19 cellular contexts compared by ENCODE assay signal in the genomic region with DNA sequence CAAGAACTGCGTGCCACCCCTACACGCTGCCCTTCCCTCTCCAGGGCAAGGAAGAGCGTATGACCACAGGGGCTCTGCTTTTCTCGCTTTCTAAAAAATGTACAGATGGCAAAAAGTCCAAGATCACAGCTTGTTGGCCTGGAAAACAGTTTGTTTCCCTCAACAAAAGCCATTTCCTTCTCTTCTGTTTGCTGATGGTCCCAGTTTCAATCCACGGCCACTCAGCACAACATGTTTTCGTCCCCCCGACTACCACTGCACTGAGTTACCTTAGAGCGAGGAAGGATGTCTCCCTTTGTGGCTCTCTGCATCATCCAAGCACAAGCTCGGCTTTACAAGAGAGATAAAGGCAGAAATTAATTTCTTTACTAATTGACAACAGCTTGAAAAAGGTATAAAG.
A peak's percentile ranks its signal among the peaks of the same experiment; 100 is the strongest.
DNase-seq lines count a peak whose midpoint lies in the region; ATAC-seq and TF ChIP-seq lines count a peak whose summit lies in the region.
"Had no signal": no experiment of that assay in that cellular context is flagged by ENCODE, and none has a peak within 500 bp of the region (broad histone marks: within the 10 kb centered on the region; RNA-seq: fewer than 3 reads in every experiment).

No MANE protein-coding gene starts in this region.

- H2BK15ac ChIP-seq in mesenchymal stem cell (ENCODE audit: low read depth, poor library complexity, severe bottlenecking) = no peak overlapping the region

- peak overlapping the region in 1 of 2 experiments; percentile 18 for H3K14ac ChIP-seq in mesenchymal stem cell (ENCODE audit: low read length in 2 of 2)

- H3K4ac ChIP-seq in mesenchymal stem cell (ENCODE audit: low read depth in 1 of 2, low read length in 2 of 2) = no peak overlapping the region

- TF ChIP-seq CTCF in brain (conservative IDR thresholded peaks at IDR 0.05) = no peak
- no peak for TF ChIP-seq CTCF in spleen (IDR thresholded peaks at IDR 0.05 in 8 of 11, conservative IDR thresholded peaks at IDR 0.05 in 3 of 11)

- no peak overlapping the region for H2BK5ac ChIP-seq in mesenchymal stem cell (ENCODE audit: low read depth, low read length, poor library complexity, severe bottlenecking)

- H3K4me1 ChIP-seq in Karpas-422 (ENCODE audit: low read length) (peaks cover 44% of the 10 kb centered on the region), mesenchymal stem cell (ENCODE audit: control insufficient read depth, insufficient read depth, low read depth, low read length) (peaks cover 41% of the 10 kb centered on the region), spleen (peaks cover under 1 to 49% (median 24%) of the 10 kb centered on the region in 6 donors)
- H3K4me1 ChIP-seq: neural progenitor cell had no signal

- H3K36me3 ChIP-seq in Karpas-422 (ENCODE audit: insufficient read depth, low read length) (no peaks in the 10 kb centered on the region), mesenchymal stem cell (ENCODE audit: control insufficient read depth in 1 of 2, insufficient read depth in 2 of 2, low read depth in 1 of 2, low read length in 2 of 2) (peaks cover 5 to 22% of the 10 kb centered on the region in 2 experiments), spleen (peaks cover 0 to 13% (median 0%) of the 10 kb centered on the region in 6 donors)
- H3K36me3 ChIP-seq: neural progenitor cell, tibial artery had no signal

- DNase-seq in Karpas-422 (no peak), mesenchymal stem cell (no peak), spleen (no peak), NCI-H1092 treated with DMSO at 0.1 percent for 48 hours (lab: John Stamatoyannopoulos, UW) (no peak)
- no peak for DNase-seq in stimulated activated CD4-positive, alpha-beta T cell treated with anti-CD3 and anti-CD28 coated beads, Interleukin-4, amount 100 ng/mL, for 4 hours
- DNase-seq: activated CD4-positive, alpha-beta T cell treated with anti-CD3 and anti-CD28 coated beads for 36 hours; CD4-positive, alpha-beta T cell; GOT3; NCI-H1694; SHP77 treated with DMSO at 0.1 percent for 48 hours; stimulated activated CD4-positive, alpha-beta T cell treated with anti-CD3 and anti-CD28 coated beads, Interleukin-15, amount 100 ng/mL, for 24 hours; T-helper 1 cell; tibial artery had no signal

- H2BK120ac ChIP-seq in mesenchymal stem cell (ENCODE audit: low read depth, low read length) = no peak overlapping the region

- TF ChIP-seq POLR2A in spleen (IDR thresholded peaks at IDR 0.05) = no peak

- H3K27ac Mint-ChIP-seq in brain = peak overlapping the region in 4 of 5 experiments; percentile 75 to 99 (median 84)
- H3K27ac Mint-ChIP-seq: activated CD4-positive, alpha-beta T cell treated with anti-CD3 and anti-CD28 coated beads for 36 hours; activated naive CD8-positive, alpha-beta T cell; CD4-positive, alpha-beta T cell; neural progenitor cell had no signal

- peak overlapping the region in 2 of 5 experiments; percentile 58 to 64 for H3K4me3 Mint-ChIP-seq in brain
- H3K4me3 Mint-ChIP-seq: activated CD4-positive, alpha-beta T cell treated with anti-CD3 and anti-CD28 coated beads for 36 hours; activated naive CD8-positive, alpha-beta T cell; CD4-positive, alpha-beta T cell; neural progenitor cell had no signal

- H3K9me3 Mint-ChIP-seq in brain = peaks cover 0 to 3% (median 0%) of the 10 kb centered on the region in 5 experiments
- H3K9me3 Mint-ChIP-seq: CD4-positive, alpha-beta T cell; neural progenitor cell had no signal

- H3K27ac ChIP-seq in Karpas-422 (ENCODE audit: low read length) (peak overlapping the region; percentile 37), mesenchymal stem cell (ENCODE audit: low read length, poor library complexity, severe bottlenecking) (no peak overlapping the region), spleen (peak overlapping the region in 5 of 8 donors; percentile 22 to 63 (median 48))
- H3K27ac ChIP-seq: neural progenitor cell had no signal

- H3K4me2 ChIP-seq in Karpas-422 (ENCODE audit: low read depth, low read length, poor library complexity, severe bottlenecking) (no peak overlapping the region), mesenchymal stem cell (ENCODE audit: low read length, poor library complexity, severe bottlenecking) (no peak overlapping the region)
- H3K4me2 ChIP-seq: neural progenitor cell had no signal

- H3K4me3 ChIP-seq in Karpas-422 (ENCODE audit: low read length) = no peak overlapping the region
- H3K4me3 ChIP-seq in mesenchymal stem cell (ENCODE audit: insufficient read depth in 1 of 2, low read depth in 1 of 2, low read length in 2 of 2) = no peak overlapping the region
- no peak overlapping the region for H3K4me3 ChIP-seq in spleen
- H3K4me3 ChIP-seq: GM12878, neural progenitor cell, tibial artery had no signal

- H3K36me3 Mint-ChIP-seq in brain = no peaks in the 10 kb centered on the region
- H3K36me3 Mint-ChIP-seq: activated naive CD8-positive, alpha-beta T cell; neural progenitor cell had no signal

- H2BK12ac ChIP-seq in mesenchymal stem cell (ENCODE audit: low read length in 2 of 2) = no peak overlapping the region

- no peaks in the 10 kb centered on the region for H3K79me2 ChIP-seq in Karpas-422 (ENCODE audit: low read length)

- H2AK5ac ChIP-seq in mesenchymal stem cell (ENCODE audit: low read length, severe bottlenecking) = no peak overlapping the region

- no peaks in the 10 kb centered on the region for H3K9me3 ChIP-seq in Karpas-422 (ENCODE audit: low read length)
- no peaks in the 10 kb centered on the region for H3K9me3 ChIP-seq in mesenchymal stem cell (ENCODE audit: control insufficient read depth, low read length)
- H3K9me3 ChIP-seq in spleen = no peaks in the 10 kb centered on the region
- H3K9me3 ChIP-seq: tibial artery had no signal

- H3K4me1 Mint-ChIP-seq in brain = peaks cover 57% of the 10 kb centered on the region
- H3K4me1 Mint-ChIP-seq: activated CD4-positive, alpha-beta T cell treated with anti-CD3 and anti-CD28 coated beads for 36 hours had no signal

- H3K9me2 ChIP-seq in Karpas-422 (replicated peaks; ENCODE audit: insufficient read depth, low read length) = no peaks in the 10 kb centered on the region

- no peak overlapping the region for H4K8ac ChIP-seq in mesenchymal stem cell (ENCODE audit: low read length)

- intact Hi-C loops in spleen (cut with DNase I; ENCODE audit: low total_unique reads) = no loop called here

- WGBS in mesenchymal stem cell = 97% methylated on average over 9 of the region's 9 CpGs
- WGBS in spleen, 5 donors = 79 to 91% (median 89%) methylated on average over 9 of the region's 9 CpGs

- peaks cover 19% of the 10 kb centered on the region for H3K79me1 ChIP-seq in mesenchymal stem cell (replicated peaks; ENCODE audit: low read length, poor library complexity, severe bottlenecking)

- H4K91ac ChIP-seq in mesenchymal stem cell (ENCODE audit: low read length) = no peak overlapping the region

- no peak overlapping the region for H3K9ac ChIP-seq in Karpas-422 (ENCODE audit: low read length)
- peak overlapping the region; percentile 11 for H3K9ac ChIP-seq in mesenchymal stem cell (ENCODE audit: low read length)
- H3K9ac ChIP-seq: neural progenitor cell had no signal

- no peaks in the 10 kb centered on the region for H4K20me1 ChIP-seq in Karpas-422 (ENCODE audit: insufficient read depth, low read depth, low read length)

- H3K18ac ChIP-seq in mesenchymal stem cell (ENCODE audit: low read depth in 1 of 2, low read length in 2 of 2) = no peak overlapping the region

- no peaks in the 10 kb centered on the region for H3K27me3 ChIP-seq in Karpas-422 (ENCODE audit: low read length)
- H3K27me3 ChIP-seq in mesenchymal stem cell (ENCODE audit: control insufficient read depth in 1 of 2, insufficient read depth in 1 of 2, low read length in 2 of 2) = no peaks in the 10 kb centered on the region
- H3K27me3 ChIP-seq in spleen (replicated peaks in 1 of 7) = no peaks in the 10 kb centered on the region
- H3K27me3 ChIP-seq: neural progenitor cell, tibial artery had no signal

- no peak overlapping the region for H3K23ac ChIP-seq in mesenchymal stem cell (ENCODE audit: low read length in 2 of 2)

- ATAC-seq in HG02981 (IDR thresholded peaks at IDR 0.05; ENCODE audit: unreplicated experiment) = no peak
- ATAC-seq in HG03095 (IDR thresholded peaks at IDR 0.05; ENCODE audit: unreplicated experiment) = no peak
- ATAC-seq: activated CD4-positive, alpha-beta T cell treated with anti-CD3 and anti-CD28 coated beads for 36 hours; GM12878 had no signal

- no peak overlapping the region for H2AFZ ChIP-seq in Karpas-422 (ENCODE audit: low read length)
- H2AFZ ChIP-seq in mesenchymal stem cell (ENCODE audit: low read depth, low read length) = no peak overlapping the region
- H2AFZ ChIP-seq: neural progenitor cell had no signal

- H3K27me3 Mint-ChIP-seq in brain = no peaks in the 10 kb centered on the region
- H3K27me3 Mint-ChIP-seq: activated CD4-positive, alpha-beta T cell treated with anti-CD3 and anti-CD28 coated beads for 36 hours had no signal
